ENCODE assay signal across 15 cellular contexts in the genomic region with DNA sequence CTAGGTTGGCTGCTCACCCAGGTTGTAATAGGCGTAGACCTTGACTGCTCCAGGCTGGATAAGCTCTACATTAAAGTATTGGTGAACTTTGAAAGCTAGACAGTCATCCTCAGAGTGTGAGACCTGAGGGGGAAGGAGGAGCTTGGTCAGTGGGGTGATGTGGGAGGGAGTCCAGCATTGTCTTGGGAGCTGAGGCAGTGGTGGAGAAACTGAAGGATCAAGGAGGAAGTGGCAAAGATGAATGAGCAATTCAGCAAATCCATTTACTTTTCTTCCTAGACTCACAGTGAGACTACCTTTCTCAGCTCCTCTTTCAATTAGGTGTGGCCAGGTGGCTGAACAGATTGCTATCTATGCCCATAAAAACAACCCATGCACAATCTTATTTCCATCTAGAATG. TPM values are rescaled to one million over a fixed set of nuclear protein-coding genes. Genes with fewer than 3 reads are reported as not detected.
DNase-seq lines count a peak whose midpoint lies in the region; ATAC-seq and TF ChIP-seq lines count a peak whose summit lies in the region.
"Had no signal": no experiment of that assay in that cellular context is flagged by ENCODE, and none has a peak within 500 bp of the region (broad histone marks: within the 10 kb centered on the region; RNA-seq: fewer than 3 reads in every experiment).

No MANE protein-coding gene starts in this region.

- peaks cover 4% of the 10 kb centered on the region for H3K36me3 Mint-ChIP-seq in activated T-cell treated with anti-CD3 and anti-CD28 coated beads, Interleukin-2, amount 50 U/mL, for 24 hours (ENCODE audit: low read depth)
- H3K36me3 Mint-ChIP-seq in activated T-cell treated with anti-CD3 and anti-CD28 coated beads, Interleukin-2, amount 50 U/mL, for 72 hours (ENCODE audit: insufficient read depth in 2 of 2): peaks cover 12 to 14% of the 10 kb centered on the region in 2 donors
- H3K36me3 Mint-ChIP-seq in activated naive CD8-positive, alpha-beta T cell treated with anti-CD3 and anti-CD28 coated beads for 36 hours: peaks cover 17% of the 10 kb centered on the region

- no peak for ATAC-seq in activated T-cell treated with anti-CD3 and anti-CD28 coated beads, Interleukin-2, amount 50 U/mL, for 72 hours (replicated peaks in 1 of 2)
- ATAC-seq in HG02884 (IDR thresholded peaks at IDR 0.05; ENCODE audit: unreplicated experiment) (no peak), GM18868 (IDR thresholded peaks at IDR 0.05; ENCODE audit: unreplicated experiment) (no peak)

- no peak overlapping the region for H3K4me3 Mint-ChIP-seq in activated T-cell treated with anti-CD3 and anti-CD28 coated beads, Interleukin-2, amount 50 U/mL, for 24 hours
- H3K4me3 Mint-ChIP-seq in activated T-cell treated with anti-CD3 and anti-CD28 coated beads, Interleukin-2, amount 50 U/mL, for 72 hours: no peak overlapping the region
- no peak overlapping the region for H3K4me3 Mint-ChIP-seq in activated naive CD8-positive, alpha-beta T cell treated with anti-CD3 and anti-CD28 coated beads for 36 hours
- H3K4me3 Mint-ChIP-seq: HFFc6 had no signal

- peaks cover 29% of the 10 kb centered on the region for H3K9me3 Mint-ChIP-seq in activated T-cell treated with anti-CD3 and anti-CD28 coated beads, Interleukin-2, amount 50 U/mL, for 24 hours
- H3K9me3 Mint-ChIP-seq in activated T-cell treated with anti-CD3 and anti-CD28 coated beads, Interleukin-2, amount 50 U/mL, for 72 hours: peaks cover 11% of the 10 kb centered on the region in 2 donors
- peaks cover 19% of the 10 kb centered on the region for H3K9me3 Mint-ChIP-seq in activated naive CD8-positive, alpha-beta T cell treated with anti-CD3 and anti-CD28 coated beads for 36 hours

- no peak for TF ChIP-seq POLR2A in NB4 (IDR thresholded peaks at IDR 0.05; ENCODE audit: extremely low read depth, insufficient read length)

- H3K4me1 Mint-ChIP-seq in activated T-cell treated with anti-CD3 and anti-CD28 coated beads, Interleukin-2, amount 50 U/mL, for 24 hours (ENCODE audit: low read depth): peaks cover 50% of the 10 kb centered on the region
- H3K4me1 Mint-ChIP-seq in activated T-cell treated with anti-CD3 and anti-CD28 coated beads, Interleukin-2, amount 50 U/mL, for 72 hours (ENCODE audit: low read depth): peaks cover 70% of the 10 kb centered on the region
- peaks cover 49% of the 10 kb centered on the region for H3K4me1 Mint-ChIP-seq in activated naive CD8-positive, alpha-beta T cell treated with anti-CD3 and anti-CD28 coated beads for 36 hours

- no peaks in the 10 kb centered on the region for H3K27me3 Mint-ChIP-seq in activated T-cell treated with anti-CD3 and anti-CD28 coated beads, Interleukin-2, amount 50 U/mL, for 24 hours
- peaks cover 6% of the 10 kb centered on the region for H3K27me3 Mint-ChIP-seq in activated T-cell treated with anti-CD3 and anti-CD28 coated beads, Interleukin-2, amount 50 U/mL, for 72 hours (ENCODE audit: low read depth)
- peaks cover 14% of the 10 kb centered on the region for H3K27me3 Mint-ChIP-seq in activated naive CD8-positive, alpha-beta T cell treated with anti-CD3 and anti-CD28 coated beads for 36 hours

- no peak for DNase-seq in activated T-cell treated with anti-CD3 and anti-CD28 coated beads, Interleukin-2, amount 50 U/mL, for 24 hours
- DNase-seq in activated T-cell treated with anti-CD3 and anti-CD28 coated beads, Interleukin-2, amount 50 U/mL, for 72 hours: no peak
- peak; percentile 64 for DNase-seq in NB4 (ENCODE audit: low read depth)
- DNase-seq in activated naive CD8-positive, alpha-beta T cell treated with anti-CD3 and anti-CD28 coated beads for 36 hours: no peak
- peak; percentile 56 for DNase-seq in renal cortical epithelial cell (ENCODE audit: low read depth)
- DNase-seq in activated gamma-delta T cell (lab: John Stamatoyannopoulos, UW): no peak
- DNase-seq: DMS153, HFFc6, Kasumi-1, NCI-H146, NCI-H2081 treated with DMSO at 0.1 percent for 48 hours had no signal

- H3K4me3 ChIP-seq in NB4 (ENCODE audit: low read depth, low read length): no peak overlapping the region
- H3K4me3 ChIP-seq: BLaER1 treated with 17β-estradiol and CSF1 and Interleukin-3, amounts not matched to agents 10 nM and 100 nM had no signal

- TF ChIP-seq CTCF in NB4 (IDR thresholded peaks at IDR 0.05; ENCODE audit: low read depth, low read length): no peak

- peak overlapping the region; percentile 90 for H3K27ac Mint-ChIP-seq in activated T-cell treated with anti-CD3 and anti-CD28 coated beads, Interleukin-2, amount 50 U/mL, for 24 hours
- no peak overlapping the region for H3K27ac Mint-ChIP-seq in activated T-cell treated with anti-CD3 and anti-CD28 coated beads, Interleukin-2, amount 50 U/mL, for 72 hours
- peak overlapping the region; percentile 70 for H3K27ac Mint-ChIP-seq in activated naive CD8-positive, alpha-beta T cell treated with anti-CD3 and anti-CD28 coated beads for 36 hours
- H3K27ac Mint-ChIP-seq: HFFc6 had no signal

RNA-seq across cellular contexts. Expression of gene TNFSF14, which starts 10.2 kb away (rescaled TPM):
- total RNA-seq in activated T-cell treated with anti-CD3 and anti-CD28 coated beads, Interleukin-2, amount 50 U/mL, for 72 hours: 10 to 100 TPM; 23.1 to 25.4 TPM
- 10 to 100 TPM; 68.0 to 72.8 TPM for total RNA-seq in activated naive CD8-positive, alpha-beta T cell treated with anti-CD3 and anti-CD28 coated beads for 36 hours
- 3.1 TPM in 1 of 2 replicates, not detected in the other for total RNA-seq in renal cortical epithelial cell
- total RNA-seq: A172, HFFc6 had no signal

RNA-seq across cellular contexts. Expression of gene C3, which starts 40.3 kb away (rescaled TPM):
- total RNA-seq in activated T-cell treated with anti-CD3 and anti-CD28 coated beads, Interleukin-2, amount 50 U/mL, for 72 hours: 1 to 10 TPM; 1.8 to 2.5 TPM
- under 1 TPM; 0.22 to 0.64 TPM for total RNA-seq in activated naive CD8-positive, alpha-beta T cell treated with anti-CD3 and anti-CD28 coated beads for 36 hours
- 157 and 2,273 TPM in 2 replicates for total RNA-seq in renal cortical epithelial cell

RNA-seq across cellular contexts. Expression of gene GPR108, which starts 57.2 kb away (rescaled TPM):
- total RNA-seq in activated T-cell treated with anti-CD3 and anti-CD28 coated beads, Interleukin-2, amount 50 U/mL, for 72 hours: 100 to 1,000 TPM; 130 to 162 TPM
- 10 to 100 TPM; 56.0 to 62.9 TPM for total RNA-seq in activated naive CD8-positive, alpha-beta T cell treated with anti-CD3 and anti-CD28 coated beads for 36 hours
- total RNA-seq in renal cortical epithelial cell: 102 and 109 TPM in 2 replicates

RNA-seq across cellular contexts. Expression of gene TRIP10, which starts 59.3 kb away (rescaled TPM):
- total RNA-seq in activated T-cell treated with anti-CD3 and anti-CD28 coated beads, Interleukin-2, amount 50 U/mL, for 72 hours: 10 to 100 TPM; 49.0 to 68.4 TPM
- total RNA-seq in activated naive CD8-positive, alpha-beta T cell treated with anti-CD3 and anti-CD28 coated beads for 36 hours: 10 to 100 TPM; 29.8 to 31.3 TPM
- total RNA-seq in renal cortical epithelial cell: 42.8 and 51.1 TPM in 2 replicates

Comparison
In these comparisons a context has a peak if more than half of its experiments do, and no peak if none do; other contexts are left out.
1. DNase-seq: peak in NB4 (single experiment) and renal cortical epithelial cell (single experiment); none in activated T-cell treated with anti-CD3 and anti-CD28 coated beads, Interleukin-2, amount 50 U/mL, for 24 hours (single experiment), activated T-cell treated with anti-CD3 and anti-CD28 coated beads, Interleukin-2, amount 50 U/mL, for 72 hours (0 of 2), activated naive CD8-positive, alpha-beta T cell treated with anti-CD3 and anti-CD28 coated beads for 36 hours (single experiment) and activated gamma-delta T cell (single experiment).
2. RNA of gene C3, which starts 40.3 kb away (total RNA-seq): 157 to 2,273 TPM in renal cortical epithelial cell; 1.8 to 2.5 TPM in activated T-cell treated with anti-CD3 and anti-CD28 coated beads, Interleukin-2, amount 50 U/mL, for 72 hours and 0.22 to 0.64 TPM in activated naive CD8-positive, alpha-beta T cell treated with anti-CD3 and anti-CD28 coated beads for 36 hours; every median in the first group is over 10 times any median in the second.